Comparison of ENCODE assay signal across 23 cellular contexts in genomic region chr6:155088856-155089255, GRCh38.
A peak's percentile ranks its signal among the peaks of the same experiment; 100 is the strongest.
DNase-seq lines count a peak whose midpoint lies in the region; ATAC-seq, FAIRE-seq and TF ChIP-seq lines count a peak whose summit lies in the region.
"Had no signal": no experiment of that assay in that cellular context is flagged by ENCODE, and none has a peak within 500 bp of the region (broad histone marks: within the 10 kb centered on the region; RNA-seq: fewer than 3 reads in every experiment).

No MANE protein-coding gene starts in this region.

- H3K4me3 ChIP-seq in endothelial cell of umbilical vein (replicated peaks in 1 of 3; ENCODE audit: insufficient read depth in 1 of 3, low read depth in 1 of 3, low read length in 3 of 3) (no peak overlapping the region), left ventricle myocardium inferior (no peak overlapping the region), transverse colon (no peak overlapping the region)
- H3K4me3 ChIP-seq: MG63, SJCRH30 had no signal

- no peak for TF ChIP-seq POLR2A in endothelial cell of umbilical vein (IDR thresholded peaks at IDR 0.05; ENCODE audit: low read depth, low read length)
- TF ChIP-seq POLR2A in transverse colon (IDR thresholded peaks at IDR 0.05): no peak

- no peaks in the 10 kb centered on the region for H3K27me3 ChIP-seq in endothelial cell of umbilical vein (ENCODE audit: control insufficient read depth in 2 of 2, insufficient read depth in 2 of 2, low read length in 2 of 2)
- H3K27me3 ChIP-seq in left ventricle myocardium inferior (ENCODE audit: low read depth): no peaks in the 10 kb centered on the region
- H3K27me3 ChIP-seq in transverse colon: no peaks in the 10 kb centered on the region
- H3K27me3 ChIP-seq: MG63, SJCRH30 had no signal

- no peak for DNase-seq in endothelial cell of umbilical vein (ENCODE audit: low read depth, low spot score)
- DNase-seq in activated gamma-delta T cell (lab: John Stamatoyannopoulos, UW): no peak
- DNase-seq in left ventricle myocardium inferior: no peak
- DNase-seq in transverse colon: no peak
- DNase-seq: C1 segment of cervical spinal cord; Caco-2; DND-41; GDM1; HFFc6; MG63; NCI-H1092 treated with DMSO at 0.1 percent for 48 hours; NCI-H1694; NCI-H69; NK-92 treated with Interleukin-12 subunit alpha and Interleukin-12 subunit beta, amount 100 ng/mL, for 24 hours; OCI-M1; SJCRH30; SW 1271 had no signal

- in situ Hi-C loops in transverse colon (cut with MboI; ENCODE audit: low pct_ligation_motif_present in 1 of 4, low pct_unique_long_range_greater_than_20kb in 1 of 4, low sequenced_read_pairs in 3 of 4): no loop called here

- no peak overlapping the region for H3K4me2 ChIP-seq in endothelial cell of umbilical vein (ENCODE audit: insufficient read depth, low read length)

- no peak overlapping the region for H2AFZ ChIP-seq in endothelial cell of umbilical vein (ENCODE audit: low read depth, low read length)

- H3K9me3 ChIP-seq in endothelial cell of umbilical vein (replicated peaks; ENCODE audit: control insufficient read depth, insufficient read depth, low read length) (no peaks in the 10 kb centered on the region), left ventricle myocardium inferior (replicated peaks) (no peaks in the 10 kb centered on the region), transverse colon (no peaks in the 10 kb centered on the region)
- H3K9me3 ChIP-seq: Caco-2, MG63, SJCRH30 had no signal

- no peaks in the 10 kb centered on the region for H4K20me1 ChIP-seq in endothelial cell of umbilical vein (replicated peaks; ENCODE audit: control insufficient read depth, extremely low read depth, insufficient read depth, low read length)

- no peaks in the 10 kb centered on the region for H3K79me2 ChIP-seq in endothelial cell of umbilical vein (ENCODE audit: control insufficient read depth, insufficient read depth, low read length)

- POLR2A ChIA-PET in endothelial cell of umbilical vein (lab: Charles Lee): no interaction called here

- no TSS peak for BruUV-seq in endothelial cell of umbilical vein (replicated peaks; lab: Mats Ljungman, UMichigan)

- dilution Hi-C loops in endothelial cell of umbilical vein (cut with MboI; ENCODE audit: extremely low pct_ligation_motif_present, low sequenced_read_pairs): no loop called here

- H3K36me3 ChIP-seq in endothelial cell of umbilical vein (ENCODE audit: control insufficient read depth in 2 of 2, extremely low read depth in 1 of 2, insufficient read depth in 2 of 2, low read length in 2 of 2): no peaks in the 10 kb centered on the region
- H3K36me3 ChIP-seq in left ventricle myocardium inferior: no peaks in the 10 kb centered on the region
- no peaks in the 10 kb centered on the region for H3K36me3 ChIP-seq in transverse colon
- H3K36me3 ChIP-seq: MG63 had no signal

- H3K9ac ChIP-seq in endothelial cell of umbilical vein (replicated peaks; ENCODE audit: extremely low read depth, insufficient read depth, low read length): no peak overlapping the region

- CTCF ChIA-PET in endothelial cell of umbilical vein (lab: Charles Lee): no interaction called here

- no peak for TF ChIP-seq CTCF in endothelial cell of umbilical vein (IDR thresholded peaks at IDR 0.05; ENCODE audit: extremely low read depth in 1 of 2, insufficient read depth in 1 of 2, low read depth in 1 of 2, low read length in 2 of 2)
- TF ChIP-seq CTCF in left ventricle myocardium inferior (IDR thresholded peaks at IDR 0.05; ENCODE audit: borderline replicate concordance): no peak
- TF ChIP-seq CTCF in transverse colon (IDR thresholded peaks at IDR 0.05): no peak

- peak; percentile 12 for FAIRE-seq in endothelial cell of umbilical vein (lab: Jason Lieb, UNC)
- FAIRE-seq: A204.1 had no signal

- intact Hi-C loops in endothelial cell of umbilical vein (cut with micrococcal nuclease): no loop called here
- intact Hi-C loops in left ventricle myocardium inferior (cut with micrococcal nuclease): no loop called here
- intact Hi-C loops in transverse colon (cut with DNase I; ENCODE audit: low total_unique reads): no loop called here

- no peaks in the 10 kb centered on the region for H3K4me1 ChIP-seq in endothelial cell of umbilical vein (ENCODE audit: control insufficient read depth, extremely low read depth, insufficient read depth, low read length)
- no peaks in the 10 kb centered on the region for H3K4me1 ChIP-seq in left ventricle myocardium inferior
- H3K4me1 ChIP-seq in transverse colon: no peaks in the 10 kb centered on the region
- H3K4me1 ChIP-seq: SJCRH30 had no signal

- ATAC-seq in GM18498 (IDR thresholded peaks at IDR 0.05; ENCODE audit: unreplicated experiment): peak; percentile 45
- ATAC-seq in GM21423 (IDR thresholded peaks at IDR 0.05; ENCODE audit: unreplicated experiment): peak; percentile 49
- peak; percentile 52 for ATAC-seq in HG03135 (IDR thresholded peaks at IDR 0.05; ENCODE audit: unreplicated experiment)
- ATAC-seq in HG02623 (IDR thresholded peaks at IDR 0.05; ENCODE audit: unreplicated experiment): no peak

- WGBS in transverse colon (ENCODE audit: low coverage in 1 of 2), 2 donors: 80 to 85% methylated on average over 1 of the region's 1 CpG

- H3K27ac ChIP-seq in endothelial cell of umbilical vein (ENCODE audit: insufficient read depth, low read depth, low read length): no peak overlapping the region
- H3K27ac ChIP-seq in left ventricle myocardium inferior (replicated peaks): no peak overlapping the region
- no peak overlapping the region for H3K27ac ChIP-seq in transverse colon
- H3K27ac ChIP-seq: RWPE1, SJCRH30 had no signal

- no peak for TF ChIP-seq EP300 in transverse colon (IDR thresholded peaks at IDR 0.05; ENCODE audit: low read depth)

- no peaks in the 10 kb centered on the region for H3K9me1 ChIP-seq in endothelial cell of umbilical vein (replicated peaks; ENCODE audit: control insufficient read depth, extremely low read depth, insufficient read depth, low read length)

TF ChIP-seq in endothelial cell of umbilical vein, 7 proteins besides CTCF, POLR2A, EP300 and RAD21:
- TF ChIP-seq POLR2AphosphoS5 (IDR thresholded peaks at IDR 0.05; ENCODE audit: insufficient read depth, low read depth, low read length) (no peak), FOS (IDR thresholded peaks at IDR 0.05; ENCODE audit: borderline replicate concordance, insufficient read depth, low read length) (no peak), JUN (IDR thresholded peaks at IDR 0.05; ENCODE audit: borderline replicate concordance, insufficient read depth, insufficient read length, low read depth) (no peak), MYC (IDR thresholded peaks at IDR 0.05; ENCODE audit: low read depth, low read length) (no peak), EZH2 (IDR thresholded peaks at IDR 0.05; ENCODE audit: borderline replicate concordance, low read depth, low read length, severe bottlenecking) (no peak)
